ENCODE assay signal across 34 cellular contexts in the genomic region with DNA sequence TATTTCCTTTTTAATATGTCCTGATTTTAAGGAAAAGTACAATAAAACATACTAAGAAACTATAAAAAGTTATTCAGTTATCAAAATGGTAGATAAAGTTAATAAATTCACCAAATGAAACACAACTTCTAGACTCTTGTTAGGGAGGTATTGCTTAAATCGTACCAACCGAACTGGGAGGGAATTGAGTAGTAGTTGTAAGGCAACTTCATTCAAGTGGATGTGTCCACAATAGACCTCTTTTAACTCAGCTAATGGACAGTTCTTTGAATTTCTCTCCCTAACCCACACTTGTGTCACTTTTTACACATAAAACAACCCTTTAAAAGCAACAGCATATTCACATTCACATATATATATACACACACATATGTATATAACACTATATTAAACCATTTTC. TPM values are rescaled to one million over a fixed set of nuclear protein-coding genes. Genes with fewer than 3 reads are reported as not detected.
"Had no signal": no experiment of that assay in that cellular context is flagged by ENCODE, and none has a peak within 500 bp of the region (broad histone marks: within the 10 kb centered on the region; RNA-seq: fewer than 3 reads in every experiment).

No MANE protein-coding gene starts in this region.

- DNase-seq: activated B cell treated with CpG ODN at 0.5 μM for 24 hours; activated CD4-positive, alpha-beta memory T cell treated with anti-CD3 and anti-CD28 coated beads for 36 hours; activated CD4-positive, alpha-beta T cell treated with anti-CD3 and anti-CD28 coated beads for 4 hours; activated CD4-positive, alpha-beta T cell treated with anti-CD3 and anti-CD28 coated beads, Interleukin-2, amount 10 ng/mL, durations not matched to agents 24 days and 14 days; activated CD4-positive, alpha-beta T cell treated with anti-CD3 and anti-CD28 coated beads, Interleukin-2, amount 50 U/mL, for 1 hour; activated CD4-positive, alpha-beta T cell treated with anti-CD3 and anti-CD28 coated beads, Interleukin-2, amount 50 U/mL, for 4 hours; activated CD4-positive, CD25-positive, alpha-beta regulatory T cell treated with anti-CD3 and anti-CD28 coated beads, Interleukin-2, amount 50 U/mL, for 72 hours; activated CD8-positive, alpha-beta memory T cell treated with anti-CD3 and anti-CD28 coated beads, Interleukin-2, amount 50 U/mL, for 4 hours; activated CD8-positive, alpha-beta T cell treated with anti-CD3 and anti-CD28 coated beads for 36 hours; activated effector memory CD4-positive, alpha-beta T cell treated with anti-CD3 and anti-CD28 coated beads, Interleukin-2, amount 50 U/mL, for 16 hours; activated gamma-delta T cell treated with Interleukin-2 at 50 U/mL for 16 hours; activated naive CD4-positive, alpha-beta T cell; activated naive CD4-positive, alpha-beta T cell treated with anti-CD3 and anti-CD28 coated beads for 36 hours; activated naive CD4-positive, alpha-beta T cell treated with anti-CD3 and anti-CD28 coated beads, Interleukin-2, amount 50 U/mL, for 16 hours; activated naive CD8-positive, alpha-beta T cell treated with anti-CD3 and anti-CD28 coated beads for 36 hours; activated T-cell treated with anti-CD3 and anti-CD28 coated beads for 4 hours; activated T-cell treated with anti-CD3 and anti-CD28 coated beads, Interleukin-2, amount 50 U/mL, for 1 hour; activated T-cell treated with anti-CD3 and anti-CD28 coated beads, Interleukin-2, amount 50 U/mL, for 4 hours; activated T-cell treated with anti-CD3 and anti-CD28 coated beads, Interleukin-2, amount 50 U/mL, for 72 hours; adrenal gland; amniotic stem cell; aorta; body of pancreas; brain microvascular endothelial cell; central memory CD4-positive, alpha-beta T cell; T-helper 1 cell; T-helper 2 cell; T-helper 9 cell had no signal

- FAIRE-seq: astrocyte had no signal

- ATAC-seq: activated CD8-positive, alpha-beta T cell treated with anti-CD3 and anti-CD28 coated beads for 36 hours; activated naive CD4-positive, alpha-beta T cell treated with anti-CD3 and anti-CD28 coated beads, Interleukin-2, amount 50 U/mL, for 72 hours; activated T-cell treated with anti-CD3 and anti-CD28 coated beads, Interleukin-2, amount 50 U/mL, for 4 hours; activated T-cell treated with anti-CD3 and anti-CD28 coated beads, Interleukin-2, amount 50 U/mL, for 72 hours; activated T-helper 17 cell treated with anti-CD3 and anti-CD28 coated beads, Interleukin-2, amount 50 U/mL, for 72 hours; body of pancreas had no signal

- H3K4me1 ChIP-seq: body of pancreas, breast epithelium had no signal

- H3K4me3 ChIP-seq: adrenal gland, body of pancreas, breast epithelium had no signal

- H3K27ac ChIP-seq: adrenal gland, body of pancreas, brain microvascular endothelial cell, breast epithelium, VCaP had no signal

- H3K9me3 ChIP-seq: adrenal gland, body of pancreas, breast epithelium had no signal

- H3K36me3 ChIP-seq: adrenal gland, breast epithelium had no signal

- H3K27me3 ChIP-seq: adrenal gland, body of pancreas, brain microvascular endothelial cell, breast epithelium had no signal

RNA-seq across cellular contexts. Expression of gene TFPI, which starts 57.1 kb away (rescaled TPM):
- total RNA-seq: activated B cell treated with CpG ODN at 0.5 μM for 24 hours; activated CD4-positive, alpha-beta memory T cell treated with anti-CD3 and anti-CD28 coated beads for 36 hours; activated CD8-positive, alpha-beta memory T cell treated with anti-CD3 and anti-CD28 coated beads for 36 hours; activated CD8-positive, alpha-beta T cell treated with anti-CD3 and anti-CD28 coated beads for 36 hours; activated naive CD4-positive, alpha-beta T cell treated with anti-CD3 and anti-CD28 coated beads for 36 hours; activated naive CD8-positive, alpha-beta T cell treated with anti-CD3 and anti-CD28 coated beads for 36 hours had no signal
